12 cellular contexts compared by ENCODE assay signal in the genomic region with DNA sequence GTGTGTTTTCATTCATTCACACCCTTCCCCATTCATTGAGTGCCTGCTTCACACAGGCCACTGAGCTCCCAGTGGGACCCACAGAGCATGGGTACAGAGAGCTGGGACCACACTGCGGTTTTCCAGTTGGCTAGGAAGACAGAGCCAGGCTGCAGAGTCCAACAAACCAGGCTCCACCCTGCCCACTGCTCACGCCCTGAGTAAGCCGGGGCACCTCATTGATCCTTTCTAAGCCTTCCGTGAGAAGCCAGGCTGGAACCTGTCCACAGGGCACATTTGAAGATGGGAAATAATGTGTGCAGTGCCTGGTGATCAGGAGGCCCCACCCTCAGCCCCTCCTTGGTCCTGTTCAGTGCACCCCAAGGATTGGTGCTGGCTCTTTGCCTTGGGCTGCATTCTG. TPM values are rescaled to one million over a fixed set of nuclear protein-coding genes. Genes with fewer than 3 reads are reported as not detected.
"Had no signal": no experiment of that assay in that cellular context is flagged by ENCODE, and none has a peak within 500 bp of the region (broad histone marks: within the 10 kb centered on the region; RNA-seq: fewer than 3 reads in every experiment).

No MANE protein-coding gene starts in this region.

- H3K36me3 ChIP-seq: brain microvascular endothelial cell, thoracic aorta, vagina had no signal

- DNase-seq: activated B cell treated with CpG ODN at 0.5 μM for 24 hours; activated CD4-positive, alpha-beta T cell treated with anti-CD3 and anti-CD28 coated beads, Interleukin-2, amount 10 ng/mL, durations not matched to agents 7 days and 5 days; activated effector memory CD4-positive, alpha-beta T cell treated with Interleukin-2 at 50 U/mL for 16 hours; amygdala; brain microvascular endothelial cell; cerebellar nuclear complex; stimulated activated CD4-positive, alpha-beta T cell treated with anti-CD3 and anti-CD28 coated beads, Interleukin-4, amount 100 ng/mL, for 1 hour; stimulated activated CD8-positive, alpha-beta memory T cell treated with anti-CD3 and anti-CD28 coated beads, Interleukin-4, amount 100 ng/mL, for 48 hours had no signal

- H3K27me3 ChIP-seq: brain microvascular endothelial cell, vagina had no signal

- H3K9me3 ChIP-seq: thoracic aorta, vagina had no signal

- H3K4me3 ChIP-seq: thoracic aorta, vagina had no signal

- ATAC-seq: left lobe of liver had no signal

- H3K27ac ChIP-seq: brain microvascular endothelial cell, thoracic aorta, vagina had no signal

RNA-seq across cellular contexts. Expression of gene KCNIP3, which starts 13.5 kb away (rescaled TPM):
- total RNA-seq: activated B cell treated with CpG ODN at 0.5 μM for 24 hours; activated CD4-positive, alpha-beta T cell treated with anti-CD3 and anti-CD28 coated beads, Interleukin-2, amount 10 ng/mL, durations not matched to agents 7 days and 5 days; activated CD8-positive, alpha-beta memory T cell treated with anti-CD3 and anti-CD28 coated beads for 36 hours had no signal
